Comparison of ENCODE assay signal across 14 cellular contexts in the genomic region with DNA sequence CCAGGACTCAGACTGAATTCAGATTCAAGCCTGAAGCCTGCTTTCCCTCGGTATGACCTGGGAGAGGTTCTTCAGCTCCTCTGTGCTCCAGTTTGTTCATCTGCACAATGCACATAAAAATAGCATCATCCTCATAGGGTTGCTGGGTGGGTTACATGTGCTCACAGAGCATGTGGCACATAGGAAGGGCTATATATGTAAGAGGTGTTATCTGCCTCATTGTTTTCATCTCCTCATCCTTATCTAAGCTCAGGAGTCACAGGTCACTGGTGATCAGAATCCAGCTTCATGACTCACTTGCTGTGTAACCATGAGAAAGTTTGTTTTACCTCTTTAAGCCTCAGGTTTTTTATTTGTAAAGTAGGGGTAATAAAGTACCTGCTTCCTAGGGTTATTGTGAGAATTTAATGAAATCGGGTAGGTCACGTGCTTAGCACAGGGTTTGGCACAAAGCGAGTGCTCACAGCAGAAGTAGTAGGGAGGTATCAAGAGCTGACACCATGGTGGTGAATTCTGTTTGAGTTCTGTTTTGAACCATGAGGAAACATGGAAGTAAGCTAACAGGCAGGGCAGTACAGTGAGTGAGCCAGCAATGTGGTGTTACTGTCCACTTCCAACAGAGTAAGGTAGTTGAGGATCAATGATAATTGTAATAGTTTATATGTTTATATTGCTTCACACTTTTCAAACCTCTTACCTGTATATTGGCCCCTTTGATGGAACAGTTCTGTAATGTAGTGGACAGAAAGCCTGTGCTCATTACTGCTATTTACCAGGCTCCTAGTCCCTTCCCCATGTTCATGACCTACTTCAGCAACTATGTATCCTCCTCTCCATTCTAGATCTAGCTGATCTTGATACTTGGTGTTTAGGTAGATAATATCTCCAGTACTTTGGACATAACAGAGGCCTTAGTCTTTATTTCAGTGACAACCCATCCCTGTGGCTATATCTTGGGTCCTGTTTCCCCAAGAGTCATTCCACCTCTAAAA.
DNase-seq lines count a peak whose midpoint lies in the region; ATAC-seq and TF ChIP-seq lines count a peak whose summit lies in the region.
"Had no signal": no experiment of that assay in that cellular context is flagged by ENCODE, and none has a peak within 500 bp of the region (broad histone marks: within the 10 kb centered on the region; RNA-seq: fewer than 3 reads in every experiment).

No MANE protein-coding gene starts in this region.

- no peaks in the 10 kb centered on the region for H3K9me3 ChIP-seq in colonic mucosa

- peaks cover 0 to 1% (median 0%) of the 10 kb centered on the region in 3 donors for H3K27me3 Mint-ChIP-seq in CD14-positive monocyte (ENCODE audit: low read depth in 3 of 3)
- no peaks in the 10 kb centered on the region for H3K27me3 Mint-ChIP-seq in activated T-cell treated with anti-CD3 and anti-CD28 coated beads, Interleukin-2, amount 50 U/mL, for 72 hours (ENCODE audit: low read depth)
- no peaks in the 10 kb centered on the region for H3K27me3 Mint-ChIP-seq in activated CD4-positive, alpha-beta memory T cell treated with anti-CD3 and anti-CD28 coated beads for 36 hours

- no peaks in the 10 kb centered on the region for H3K9me3 Mint-ChIP-seq in CD14-positive monocyte
- no peaks in the 10 kb centered on the region for H3K9me3 Mint-ChIP-seq in activated T-cell treated with anti-CD3 and anti-CD28 coated beads, Interleukin-2, amount 50 U/mL, for 72 hours
- H3K9me3 Mint-ChIP-seq in activated CD4-positive, alpha-beta memory T cell treated with anti-CD3 and anti-CD28 coated beads for 36 hours: no peaks in the 10 kb centered on the region

- H3K4me3 Mint-ChIP-seq in CD14-positive monocyte: no peak overlapping the region
- H3K4me3 Mint-ChIP-seq in activated T-cell treated with anti-CD3 and anti-CD28 coated beads, Interleukin-2, amount 50 U/mL, for 72 hours: no peak overlapping the region
- no peak overlapping the region for H3K4me3 Mint-ChIP-seq in activated CD4-positive, alpha-beta memory T cell treated with anti-CD3 and anti-CD28 coated beads for 36 hours

- no peak overlapping the region for H3K9ac ChIP-seq in colonic mucosa (ENCODE audit: low read depth in 2 of 2, low read length in 2 of 2)

- CTCF ChIA-PET in activated CD4-positive, alpha-beta memory T cell treated with anti-CD3 and anti-CD28 coated beads for 36 hours (lab: Charles Lee): no interaction called here

- no peaks in the 10 kb centered on the region for H3K4me1 ChIP-seq in colonic mucosa

- TF ChIP-seq CTCF in colonic mucosa (IDR thresholded peaks at IDR 0.05): no peak
- TF ChIP-seq CTCF in CD14-positive monocyte (IDR thresholded peaks at IDR 0.05): no peak

- no peaks in the 10 kb centered on the region for H3K36me3 ChIP-seq in colonic mucosa

- peaks cover 7 to 10% of the 10 kb centered on the region in 2 donors for H3K36me3 Mint-ChIP-seq in CD14-positive monocyte
- H3K36me3 Mint-ChIP-seq in activated T-cell treated with anti-CD3 and anti-CD28 coated beads, Interleukin-2, amount 50 U/mL, for 72 hours (ENCODE audit: insufficient read depth in 2 of 2): peaks cover 4 to 5% of the 10 kb centered on the region in 2 donors
- H3K36me3 Mint-ChIP-seq in activated CD4-positive, alpha-beta memory T cell treated with anti-CD3 and anti-CD28 coated beads for 36 hours: peaks cover 17% of the 10 kb centered on the region

- peak; percentile 12 for DNase-seq in AG08396 (ENCODE audit: low spot score)
- peak; percentile 50 for DNase-seq in HuH-7 (ENCODE audit: low spot score)
- peak; percentile 35 for DNase-seq in colonic mucosa
- peak; percentile 10 to 27 for DNase-seq in left colon
- no peak for DNase-seq in CD14-positive monocyte (ENCODE audit: low spot score)
- DNase-seq in activated T-cell treated with anti-CD3 and anti-CD28 coated beads, Interleukin-2, amount 50 U/mL, for 72 hours: no peak
- DNase-seq in activated CD4-positive, alpha-beta memory T cell treated with anti-CD3 and anti-CD28 coated beads for 36 hours: no peak
- DNase-seq: activated CD4-positive, alpha-beta T cell treated with anti-CD3 and anti-CD28 coated beads, Interleukin-2, amount 50 U/mL, for 48 hours; DMS79; dorsolateral prefrontal cortex; NCI-H1436; NCI-H526 treated with DMSO at 0.1 percent for 48 hours; T-helper 9 cell had no signal

- H3K27me3 ChIP-seq in colonic mucosa: no peaks in the 10 kb centered on the region
- H3K27me3 ChIP-seq: dorsolateral prefrontal cortex had no signal

- H3K27ac ChIP-seq in colonic mucosa: no peak overlapping the region
- H3K27ac ChIP-seq: dorsolateral prefrontal cortex had no signal

- POLR2A ChIA-PET in activated CD4-positive, alpha-beta memory T cell treated with anti-CD3 and anti-CD28 coated beads for 36 hours (lab: Charles Lee): no interaction called here

- H3K4me1 Mint-ChIP-seq in CD14-positive monocyte: no peaks in the 10 kb centered on the region
- H3K4me1 Mint-ChIP-seq in activated T-cell treated with anti-CD3 and anti-CD28 coated beads, Interleukin-2, amount 50 U/mL, for 72 hours (ENCODE audit: low read depth): no peaks in the 10 kb centered on the region
- no peaks in the 10 kb centered on the region for H3K4me1 Mint-ChIP-seq in activated CD4-positive, alpha-beta memory T cell treated with anti-CD3 and anti-CD28 coated beads for 36 hours (ENCODE audit: low read depth)

- ATAC-seq in left colon (peak; percentile 97), HG03460 (IDR thresholded peaks at IDR 0.05; ENCODE audit: unreplicated experiment) (no peak)
- ATAC-seq in activated T-cell treated with anti-CD3 and anti-CD28 coated beads, Interleukin-2, amount 50 U/mL, for 72 hours (replicated peaks in 1 of 2): no peak

- no peak overlapping the region for H3K4me3 ChIP-seq in colonic mucosa
- H3K4me3 ChIP-seq: dorsolateral prefrontal cortex had no signal

- H3K27ac Mint-ChIP-seq in CD14-positive monocyte: no peak overlapping the region
- no peak overlapping the region for H3K27ac Mint-ChIP-seq in activated T-cell treated with anti-CD3 and anti-CD28 coated beads, Interleukin-2, amount 50 U/mL, for 72 hours
- no peak overlapping the region for H3K27ac Mint-ChIP-seq in activated CD4-positive, alpha-beta memory T cell treated with anti-CD3 and anti-CD28 coated beads for 36 hours

- intact Hi-C loops in colonic mucosa (cut with DNase I) (no loop called here), left colon (cut with DNase I, micrococcal nuclease) (no loop called here), CD14-positive monocyte (cut with micrococcal nuclease) (no loop called here)
- intact Hi-C loops in activated CD4-positive, alpha-beta memory T cell treated with anti-CD3 and anti-CD28 coated beads for 36 hours (cut with micrococcal nuclease): no loop called here

Comparison
In these comparisons a context has a peak if more than half of its experiments do, and no peak if none do; other contexts are left out.
1. DNase-seq: peak in AG08396 (single experiment), HuH-7 (single experiment), colonic mucosa (single experiment) and left colon (2 of 2); none in CD14-positive monocyte (single experiment), activated T-cell treated with anti-CD3 and anti-CD28 coated beads, Interleukin-2, amount 50 U/mL, for 72 hours (0 of 2) and activated CD4-positive, alpha-beta memory T cell treated with anti-CD3 and anti-CD28 coated beads for 36 hours (single experiment).